7 cellular contexts compared by ENCODE assay signal in genomic region chr17:16444258-16444886, GRCh38. TPM values are rescaled to one million over a fixed set of nuclear protein-coding genes. Genes with fewer than 3 reads are reported as not detected.
DNase-seq lines count a peak whose midpoint lies in the region; ATAC-seq and TF ChIP-seq lines count a peak whose summit lies in the region.

No MANE protein-coding gene starts in this region.

- peaks cover 83% of the 10 kb centered on the region for H3K36me3 ChIP-seq in WERI-Rb-1

- ATAC-seq in GM18517 (IDR thresholded peaks at IDR 0.05; ENCODE audit: unreplicated experiment): no peak

- H3K9me3 Mint-ChIP-seq in mesothelial cell of epicardium: no peaks in the 10 kb centered on the region

- peak overlapping the region; percentile 61 for H3K27ac Mint-ChIP-seq in mesothelial cell of epicardium

- TF ChIP-seq CTCF in WERI-Rb-1 (IDR thresholded peaks at IDR 0.05; ENCODE audit: low read depth, low read length) (no peak), mesothelial cell of epicardium (IDR thresholded peaks at IDR 0.05; ENCODE audit: unreplicated experiment) (no peak)

- peaks cover 20% of the 10 kb centered on the region for H3K36me3 Mint-ChIP-seq in mesothelial cell of epicardium

- DNase-seq in EH (ENCODE audit: low read depth) (peak; percentile 23), HT-29 (ENCODE audit: low spot score) (peak; percentile 29), WERI-Rb-1 (peak; percentile 52), mesothelial cell of epicardium (ENCODE audit: low spot score in 2 of 2, unreplicated experiment in 2 of 2) (no peak), NCI-H1092 treated with DMSO at 0.1 percent for 48 hours (lab: John Stamatoyannopoulos, UW) (no peak), NCI-H2029 treated with DMSO at 0.1 percent for 48 hours (lab: John Stamatoyannopoulos, UW) (no peak)

- no peaks in the 10 kb centered on the region for H3K9me3 ChIP-seq in WERI-Rb-1 (ENCODE audit: severe bottlenecking)

- no peak overlapping the region for H3K4me3 Mint-ChIP-seq in mesothelial cell of epicardium

- no peaks in the 10 kb centered on the region for H3K27me3 Mint-ChIP-seq in mesothelial cell of epicardium (ENCODE audit: low read depth)

- H3K27ac ChIP-seq in WERI-Rb-1: peak overlapping the region; percentile 42

- H3K27me3 ChIP-seq in WERI-Rb-1 (ENCODE audit: insufficient read depth, low read depth, severe bottlenecking): no peaks in the 10 kb centered on the region

- H3K4me3 ChIP-seq in WERI-Rb-1 (ENCODE audit: low read depth, low read length): no peak overlapping the region

- H3K4me1 Mint-ChIP-seq in mesothelial cell of epicardium: peaks cover 39% of the 10 kb centered on the region

RNA-seq across cellular contexts. Expression of gene TRPV2, which starts 29.0 kb away (rescaled TPM):
- total RNA-seq in HT-29 (2014; rRNA removed; shearing (Covaris generic)): not detected in 2 replicates
- total RNA-seq in mesothelial cell of epicardium: 1.9 to 4.5 TPM (median 2.1 TPM) in 3 replicates

RNA-seq across cellular contexts. Expression of gene LRRC75A, which starts 47.6 kb away (rescaled TPM):
- total RNA-seq in HT-29 (2014; rRNA removed; shearing (Covaris generic)): 8.0 and 12.3 TPM in 2 replicates
- total RNA-seq in mesothelial cell of epicardium: 4.0 to 4.5 TPM (median 4.3 TPM) in 3 replicates

Comparison
In these comparisons a context has a peak if more than half of its experiments do, and no peak if none do; other contexts are left out.
1. DNase-seq: peak in EH (single experiment), HT-29 (single experiment) and WERI-Rb-1 (single experiment); none in mesothelial cell of epicardium (0 of 2), NCI-H1092 treated with DMSO at 0.1 percent for 48 hours (single experiment) and NCI-H2029 treated with DMSO at 0.1 percent for 48 hours (single experiment).